ENCODE assay signal across 1 cellular context in genomic region chr17:74776044-74776962, GRCh38.
TF ChIP-seq lines count a peak whose summit lies in the region.

Gene NAT9 (minus strand): TSS chr17:74776345. CDS start chr17:74775698, 647 bp downstream.

TF ChIP-seq in HepG2, 621 proteins besides CTCF, POLR2A, EP300 and RAD21 (continued from another document and continues in another):
- no peak for TF ChIP-seq FOXA1 (IDR thresholded peaks at IDR 0.05)
- TF ChIP-seq FOXA1 (CRISPR knock-in tag; IDR thresholded peaks at IDR 0.05) = no peak
- no peak for TF ChIP-seq GLI4 (CRISPR knock-in tag; IDR thresholded peaks at IDR 0.05; ENCODE audit: borderline replicate concordance)
- TF ChIP-seq FOXK2 (IDR thresholded peaks at IDR 0.05) = no peak
- TF ChIP-seq ZNF207 (IDR thresholded peaks at IDR 0.05; ENCODE audit: borderline replicate concordance) = no peak
- TF ChIP-seq BCL6 (CRISPR knock-in tag; IDR thresholded peaks at IDR 0.05) = peak; percentile 7; the same call in 1 of the 2 replicates
- TF ChIP-seq HNRNPK (IDR thresholded peaks at IDR 0.05; ENCODE audit: low read depth, low read length, poor library complexity, severe bottlenecking) = peak; percentile 98
- TF ChIP-seq SNAPC2 (CRISPR knock-in tag; IDR thresholded peaks at IDR 0.05) = no peak; the same call in 1 of the 2 replicates
- TF ChIP-seq SMARCC2 (IDR thresholded peaks at IDR 0.05) = no peak
- TF ChIP-seq ARID4A (CRISPR knock-in tag; IDR thresholded peaks at IDR 0.05; ENCODE audit: borderline replicate concordance) = peak; percentile 98
- no peak for TF ChIP-seq ZKSCAN1 (IDR thresholded peaks at IDR 0.05; ENCODE audit: low read length)
- TF ChIP-seq ZBTB2 (CRISPR knock-in tag; IDR thresholded peaks at IDR 0.05; ENCODE audit: low read depth) = peak; percentile 64; the same call in 1 of the 2 replicates
- TF ChIP-seq TARDBP (CRISPR knock-in tag; IDR thresholded peaks at IDR 0.05) = no peak; the same call in 1 of the 2 replicates
- peak; percentile 74; the same call in 1 of the 2 replicates for TF ChIP-seq ZNF124 (CRISPR knock-in tag; IDR thresholded peaks at IDR 0.05)
- no peak for TF ChIP-seq MEF2D (CRISPR knock-in tag; IDR thresholded peaks at IDR 0.05)
- TF ChIP-seq YEATS2 (CRISPR knock-in tag; IDR thresholded peaks at IDR 0.05; ENCODE audit: borderline replicate concordance) = peak; percentile 97
- TF ChIP-seq ZNF605 (CRISPR knock-in tag; IDR thresholded peaks at IDR 0.05) = peak; percentile 47; the same call in 1 of the 2 replicates
- TF ChIP-seq GABPA (IDR thresholded peaks at IDR 0.05; ENCODE audit: low read depth, low read length) = peak; percentile 97
- TF ChIP-seq GABPA (CRISPR knock-in tag; IDR thresholded peaks at IDR 0.05; ENCODE audit: low read depth) = peak; percentile 88
- no peak for TF ChIP-seq RFX3 (CRISPR knock-in tag; IDR thresholded peaks at IDR 0.05)
- TF ChIP-seq ZNF30 (CRISPR knock-in tag; IDR thresholded peaks at IDR 0.05) = no peak
- TF ChIP-seq JUNB (CRISPR knock-in tag; IDR thresholded peaks at IDR 0.05; ENCODE audit: borderline replicate concordance) = no peak
- 0 out of 2 replicates have a peak, but pooled peaks have one; percentile 30 for TF ChIP-seq ZNF543 (CRISPR knock-in tag; IDR thresholded peaks at IDR 0.05)
- TF ChIP-seq SALL1 (CRISPR knock-in tag; IDR thresholded peaks at IDR 0.05) = peak; percentile 92
- no peak for TF ChIP-seq ZBTB49 (CRISPR knock-in tag; IDR thresholded peaks at IDR 0.05; ENCODE audit: borderline replicate concordance)
- TF ChIP-seq ZNF672 (CRISPR knock-in tag; IDR thresholded peaks at IDR 0.05) = no peak
- TF ChIP-seq HDAC2 (CRISPR knock-in tag; IDR thresholded peaks at IDR 0.05) = peak; percentile 59
- TF ChIP-seq ZFYVE20 (CRISPR knock-in tag; IDR thresholded peaks at IDR 0.05; ENCODE audit: borderline replicate concordance, low read depth) = no peak
- TF ChIP-seq SMAD3 (CRISPR knock-in tag; IDR thresholded peaks at IDR 0.05) = no peak
- TF ChIP-seq ZBTB7B (CRISPR knock-in tag; IDR thresholded peaks at IDR 0.05) = peak; percentile 68; the same call in 1 of the 2 replicates
- TF ChIP-seq ZNF615 (CRISPR knock-in tag; IDR thresholded peaks at IDR 0.05; ENCODE audit: borderline replicate concordance) = no peak
- TF ChIP-seq RELA (CRISPR knock-in tag; IDR thresholded peaks at IDR 0.05) = peak; percentile 79; the same call in 1 of the 2 replicates
- TF ChIP-seq CENPT (CRISPR knock-in tag; IDR thresholded peaks at IDR 0.05; ENCODE audit: low read depth) = 0 out of 2 replicates have a peak, but pooled peaks have one; percentile 5
- TF ChIP-seq REST (IDR thresholded peaks at IDR 0.05; ENCODE audit: borderline replicate concordance in 1 of 2, low read depth in 1 of 2, low read length in 2 of 2) = peak; percentile 37 to 81
- TF ChIP-seq SMYD3 (CRISPR knock-in tag; IDR thresholded peaks at IDR 0.05) = 0 out of 2 replicates have a peak, but pooled peaks have one; percentile 15
- peak; percentile 90 for TF ChIP-seq TGIF2 (CRISPR knock-in tag; IDR thresholded peaks at IDR 0.05)
- TF ChIP-seq GMEB1 (CRISPR knock-in tag; IDR thresholded peaks at IDR 0.05; ENCODE audit: borderline replicate concordance) = peak; percentile 97
- no peak; the same call in 1 of the 2 replicates for TF ChIP-seq MED13 (CRISPR knock-in tag; IDR thresholded peaks at IDR 0.05)
- TF ChIP-seq ZNF674 (CRISPR knock-in tag; IDR thresholded peaks at IDR 0.05; ENCODE audit: low read depth) = no peak
- TF ChIP-seq PHF8 (CRISPR knock-in tag; IDR thresholded peaks at IDR 0.05) = peak; percentile 78
- 0 out of 2 replicates have a peak, but pooled peaks have one; percentile 26 for TF ChIP-seq TSC22D2 (CRISPR knock-in tag; IDR thresholded peaks at IDR 0.05; ENCODE audit: borderline replicate concordance)
- peak; percentile 81; the same call in 1 of the 2 replicates for TF ChIP-seq KMT2B (CRISPR knock-in tag; IDR thresholded peaks at IDR 0.05)
- no peak for TF ChIP-seq PLRG1 (conservative IDR thresholded peaks at IDR 0.05)
- no peak for TF ChIP-seq NKX3-1 (CRISPR knock-in tag; IDR thresholded peaks at IDR 0.05)
- TF ChIP-seq ARNT2 (CRISPR knock-in tag; IDR thresholded peaks at IDR 0.05; ENCODE audit: low read depth) = peak; percentile 75; the same call in 1 of the 2 replicates
- peak; percentile 97 for TF ChIP-seq GABPB1 (CRISPR knock-in tag; IDR thresholded peaks at IDR 0.05)
- TF ChIP-seq ZNF446 (CRISPR knock-in tag; IDR thresholded peaks at IDR 0.05) = 0 out of 2 replicates have a peak, but pooled peaks have one; percentile 18
- 0 out of 2 replicates have a peak, but pooled peaks have one; percentile 64 for TF ChIP-seq ZNF280D (CRISPR knock-in tag; IDR thresholded peaks at IDR 0.05)
- peak; percentile 84 for TF ChIP-seq KLF9 (CRISPR knock-in tag; IDR thresholded peaks at IDR 0.05; ENCODE audit: low read depth)
